1 cellular context compared by ENCODE assay signal in genomic region chr1:216766633-216767325, GRCh38.
A peak's percentile ranks its signal among the peaks of the same experiment; 100 is the strongest.
TF ChIP-seq lines count a peak whose summit lies in the region.

No MANE protein-coding gene starts in this region.

TF ChIP-seq in K562, 482 proteins besides CTCF, POLR2A, EP300 and RAD21 (continued from another document):
- TF ChIP-seq NR0B1 (IDR thresholded peaks at IDR 0.05; ENCODE audit: partially characterized antibody) (no peak), MAFF (IDR thresholded peaks at IDR 0.05; ENCODE audit: low read length) (peak; percentile 96), ZNF239 (CRISPR knock-in tag; IDR thresholded peaks at IDR 0.05) (no peak), RBM25 (IDR thresholded peaks at IDR 0.05; ENCODE audit: low read depth, low read length, severe bottlenecking) (no peak), SRF (CRISPR knock-in tag; IDR thresholded peaks at IDR 0.05) (no peak), ZNF445 (CRISPR knock-in tag; IDR thresholded peaks at IDR 0.05; ENCODE audit: low read depth) (no peak), TOE1 (IDR thresholded peaks at IDR 0.05; ENCODE audit: borderline replicate concordance) (no peak), TOE1 (CRISPR knock-in tag; IDR thresholded peaks at IDR 0.05; ENCODE audit: borderline replicate concordance, low read depth) (no peak), CEBPG (CRISPR knock-in tag; IDR thresholded peaks at IDR 0.05) (no peak), CEBPG (tag; conservative IDR thresholded peaks at IDR 0.05 in 1 of 2, IDR thresholded peaks at IDR 0.05 in 1 of 2) (no peak), MAFG (tag; conservative IDR thresholded peaks at IDR 0.05) (peak; percentile 92), IRF2 (CRISPR knock-in tag; IDR thresholded peaks at IDR 0.05) (no peak), GTF3C2 (IDR thresholded peaks at IDR 0.05; ENCODE audit: borderline replicate concordance, extremely low read depth, insufficient read length) (no peak), ZNF184 (CRISPR knock-in tag; IDR thresholded peaks at IDR 0.05) (no peak), SIX5 (IDR thresholded peaks at IDR 0.05; ENCODE audit: borderline replicate concordance in 1 of 2, insufficient read depth in 1 of 2, low read depth in 1 of 2, low read length in 2 of 2) (no peak), ZNF57 (CRISPR knock-in tag; IDR thresholded peaks at IDR 0.05) (no peak), HLTF (IDR thresholded peaks at IDR 0.05) (no peak), SMAD2 (IDR thresholded peaks at IDR 0.05; ENCODE audit: low read depth, low read length) (no peak), ZNF175 (CRISPR knock-in tag; IDR thresholded peaks at IDR 0.05; ENCODE audit: low read depth) (no peak), ZBED1 (IDR thresholded peaks at IDR 0.05) (no peak), SPI1 (IDR thresholded peaks at IDR 0.05; ENCODE audit: borderline replicate concordance, low read depth, low read length) (no peak)
